ENCODE assay signal across 1 cellular context in genomic region chr6:138162104-138162946, GRCh38.
A peak's percentile ranks its signal among the peaks of the same experiment; 100 is the strongest.
TF ChIP-seq lines count a peak whose summit lies in the region.

No MANE protein-coding gene starts in this region.

TF ChIP-seq in H1, 55 proteins besides CTCF, POLR2A, EP300 and RAD21 (continued from another document):
- TF ChIP-seq SIN3A (conservative IDR thresholded peaks at IDR 0.05 in 1 of 2, IDR thresholded peaks at IDR 0.05 in 1 of 2; ENCODE audit: low read depth in 1 of 2, low read length in 2 of 2): peak in 1 of 2 experiments; percentile 54; a peak in 3 of 4 replicates
- TF ChIP-seq KDM4A (IDR thresholded peaks at IDR 0.05; ENCODE audit: low read depth, low read length, severe bottlenecking): peak; percentile 97
- TF ChIP-seq, protein P1, sequence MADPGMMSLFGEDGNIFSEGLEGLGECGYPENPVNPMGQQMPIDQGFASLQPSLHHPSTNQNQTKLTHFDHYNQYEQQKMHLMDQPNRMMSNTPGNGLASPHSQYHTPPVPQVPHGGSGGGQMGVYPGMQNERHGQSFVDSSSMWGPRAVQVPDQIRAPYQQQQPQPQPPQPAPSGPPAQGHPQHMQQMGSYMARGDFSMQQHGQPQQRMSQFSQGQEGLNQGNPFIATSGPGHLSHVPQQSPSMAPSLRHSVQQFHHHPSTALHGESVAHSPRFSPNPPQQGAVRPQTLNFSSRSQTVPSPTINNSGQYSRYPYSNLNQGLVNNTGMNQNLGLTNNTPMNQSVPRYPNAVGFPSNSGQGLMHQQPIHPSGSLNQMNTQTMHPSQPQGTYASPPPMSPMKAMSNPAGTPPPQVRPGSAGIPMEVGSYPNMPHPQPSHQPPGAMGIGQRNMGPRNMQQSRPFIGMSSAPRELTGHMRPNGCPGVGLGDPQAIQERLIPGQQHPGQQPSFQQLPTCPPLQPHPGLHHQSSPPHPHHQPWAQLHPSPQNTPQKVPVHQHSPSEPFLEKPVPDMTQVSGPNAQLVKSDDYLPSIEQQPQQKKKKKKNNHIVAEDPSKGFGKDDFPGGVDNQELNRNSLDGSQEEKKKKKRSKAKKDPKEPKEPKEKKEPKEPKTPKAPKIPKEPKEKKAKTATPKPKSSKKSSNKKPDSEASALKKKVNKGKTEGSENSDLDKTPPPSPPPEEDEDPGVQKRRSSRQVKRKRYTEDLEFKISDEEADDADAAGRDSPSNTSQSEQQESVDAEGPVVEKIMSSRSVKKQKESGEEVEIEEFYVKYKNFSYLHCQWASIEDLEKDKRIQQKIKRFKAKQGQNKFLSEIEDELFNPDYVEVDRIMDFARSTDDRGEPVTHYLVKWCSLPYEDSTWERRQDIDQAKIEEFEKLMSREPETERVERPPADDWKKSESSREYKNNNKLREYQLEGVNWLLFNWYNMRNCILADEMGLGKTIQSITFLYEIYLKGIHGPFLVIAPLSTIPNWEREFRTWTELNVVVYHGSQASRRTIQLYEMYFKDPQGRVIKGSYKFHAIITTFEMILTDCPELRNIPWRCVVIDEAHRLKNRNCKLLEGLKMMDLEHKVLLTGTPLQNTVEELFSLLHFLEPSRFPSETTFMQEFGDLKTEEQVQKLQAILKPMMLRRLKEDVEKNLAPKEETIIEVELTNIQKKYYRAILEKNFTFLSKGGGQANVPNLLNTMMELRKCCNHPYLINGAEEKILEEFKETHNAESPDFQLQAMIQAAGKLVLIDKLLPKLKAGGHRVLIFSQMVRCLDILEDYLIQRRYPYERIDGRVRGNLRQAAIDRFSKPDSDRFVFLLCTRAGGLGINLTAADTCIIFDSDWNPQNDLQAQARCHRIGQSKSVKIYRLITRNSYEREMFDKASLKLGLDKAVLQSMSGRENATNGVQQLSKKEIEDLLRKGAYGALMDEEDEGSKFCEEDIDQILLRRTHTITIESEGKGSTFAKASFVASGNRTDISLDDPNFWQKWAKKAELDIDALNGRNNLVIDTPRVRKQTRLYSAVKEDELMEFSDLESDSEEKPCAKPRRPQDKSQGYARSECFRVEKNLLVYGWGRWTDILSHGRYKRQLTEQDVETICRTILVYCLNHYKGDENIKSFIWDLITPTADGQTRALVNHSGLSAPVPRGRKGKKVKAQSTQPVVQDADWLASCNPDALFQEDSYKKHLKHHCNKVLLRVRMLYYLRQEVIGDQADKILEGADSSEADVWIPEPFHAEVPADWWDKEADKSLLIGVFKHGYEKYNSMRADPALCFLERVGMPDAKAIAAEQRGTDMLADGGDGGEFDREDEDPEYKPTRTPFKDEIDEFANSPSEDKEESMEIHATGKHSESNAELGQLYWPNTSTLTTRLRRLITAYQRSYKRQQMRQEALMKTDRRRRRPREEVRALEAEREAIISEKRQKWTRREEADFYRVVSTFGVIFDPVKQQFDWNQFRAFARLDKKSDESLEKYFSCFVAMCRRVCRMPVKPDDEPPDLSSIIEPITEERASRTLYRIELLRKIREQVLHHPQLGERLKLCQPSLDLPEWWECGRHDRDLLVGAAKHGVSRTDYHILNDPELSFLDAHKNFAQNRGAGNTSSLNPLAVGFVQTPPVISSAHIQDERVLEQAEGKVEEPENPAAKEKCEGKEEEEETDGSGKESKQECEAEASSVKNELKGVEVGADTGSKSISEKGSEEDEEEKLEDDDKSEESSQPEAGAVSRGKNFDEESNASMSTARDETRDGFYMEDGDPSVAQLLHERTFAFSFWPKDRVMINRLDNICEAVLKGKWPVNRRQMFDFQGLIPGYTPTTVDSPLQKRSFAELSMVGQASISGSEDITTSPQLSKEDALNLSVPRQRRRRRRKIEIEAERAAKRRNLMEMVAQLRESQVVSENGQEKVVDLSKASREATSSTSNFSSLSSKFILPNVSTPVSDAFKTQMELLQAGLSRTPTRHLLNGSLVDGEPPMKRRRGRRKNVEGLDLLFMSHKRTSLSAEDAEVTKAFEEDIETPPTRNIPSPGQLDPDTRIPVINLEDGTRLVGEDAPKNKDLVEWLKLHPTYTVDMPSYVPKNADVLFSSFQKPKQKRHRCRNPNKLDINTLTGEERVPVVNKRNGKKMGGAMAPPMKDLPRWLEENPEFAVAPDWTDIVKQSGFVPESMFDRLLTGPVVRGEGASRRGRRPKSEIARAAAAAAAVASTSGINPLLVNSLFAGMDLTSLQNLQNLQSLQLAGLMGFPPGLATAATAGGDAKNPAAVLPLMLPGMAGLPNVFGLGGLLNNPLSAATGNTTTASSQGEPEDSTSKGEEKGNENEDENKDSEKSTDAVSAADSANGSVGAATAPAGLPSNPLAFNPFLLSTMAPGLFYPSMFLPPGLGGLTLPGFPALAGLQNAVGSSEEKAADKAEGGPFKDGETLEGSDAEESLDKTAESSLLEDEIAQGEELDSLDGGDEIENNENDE (IDR thresholded peaks at IDR 0.05; ENCODE audit: insufficient replicate concordance, low read length): no peak
- TF ChIP-seq GTF2F1 (IDR thresholded peaks at IDR 0.05; ENCODE audit: borderline replicate concordance, low read depth, low read length): no peak
- TF ChIP-seq RFX5 (IDR thresholded peaks at IDR 0.05; ENCODE audit: borderline replicate concordance, low read depth, low read length): no peak
- TF ChIP-seq BCL11A (IDR thresholded peaks at IDR 0.05; ENCODE audit: low read depth in 2 of 2, low read length in 2 of 2): no peak
- no peak for TF ChIP-seq JUN (IDR thresholded peaks at IDR 0.05; ENCODE audit: low read depth, low read length)
- no peak for TF ChIP-seq MAX (IDR thresholded peaks at IDR 0.05)
- no peak for TF ChIP-seq POLR2AphosphoS5 (IDR thresholded peaks at IDR 0.05; ENCODE audit: low read depth, low read length)
- TF ChIP-seq SP2 (IDR thresholded peaks at IDR 0.05; ENCODE audit: low read length): no peak
- TF ChIP-seq CBX5 (IDR thresholded peaks at IDR 0.05; ENCODE audit: low read depth, low read length): no peak
- TF ChIP-seq, protein P2, sequence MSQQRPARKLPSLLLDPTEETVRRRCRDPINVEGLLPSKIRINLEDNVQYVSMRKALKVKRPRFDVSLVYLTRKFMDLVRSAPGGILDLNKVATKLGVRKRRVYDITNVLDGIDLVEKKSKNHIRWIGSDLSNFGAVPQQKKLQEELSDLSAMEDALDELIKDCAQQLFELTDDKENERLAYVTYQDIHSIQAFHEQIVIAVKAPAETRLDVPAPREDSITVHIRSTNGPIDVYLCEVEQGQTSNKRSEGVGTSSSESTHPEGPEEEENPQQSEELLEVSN (IDR thresholded peaks at IDR 0.05): no peak
- no peak for TF ChIP-seq CBX8 (IDR thresholded peaks at IDR 0.05; ENCODE audit: borderline replicate concordance, low read depth, low read length)
- TF ChIP-seq HDAC2 (IDR thresholded peaks at IDR 0.05; ENCODE audit: borderline replicate concordance in 1 of 2, low read depth in 2 of 2, low read length in 2 of 2): peak in 1 of 2 experiments; percentile 38; a peak in 1 of 4 replicates
- no peak for TF ChIP-seq YY1 (IDR thresholded peaks at IDR 0.05; ENCODE audit: low read depth, low read length)
- TF ChIP-seq PHF8 (conservative IDR thresholded peaks at IDR 0.05; ENCODE audit: low read depth, low read length): 0 out of 2 replicates have a peak, but pooled peaks have one; percentile 38
- no peak for TF ChIP-seq MAFK (IDR thresholded peaks at IDR 0.05; ENCODE audit: low read depth, low read length)
- TF ChIP-seq ATF3 (IDR thresholded peaks at IDR 0.05; ENCODE audit: insufficient read depth, low read depth, low read length): no peak
- no peak for TF ChIP-seq KDM5A (IDR thresholded peaks at IDR 0.05; ENCODE audit: low read length)
- no peak for TF ChIP-seq EZH2 (IDR thresholded peaks at IDR 0.05; ENCODE audit: low read depth, low read length, severe bottlenecking)
- TF ChIP-seq TAF1 (IDR thresholded peaks at IDR 0.05; ENCODE audit: low read depth, low read length): no peak
- TF ChIP-seq SUZ12 (IDR thresholded peaks at IDR 0.05; ENCODE audit: low read length): peak; percentile 39; the same call in 1 of the 2 replicates
- no peak for TF ChIP-seq TBP (IDR thresholded peaks at IDR 0.05; ENCODE audit: low read depth, low read length)
- TF ChIP-seq TEAD4 (IDR thresholded peaks at IDR 0.05; ENCODE audit: low read depth, low read length): no peak
- TF ChIP-seq RBBP5 (IDR thresholded peaks at IDR 0.05; ENCODE audit: borderline replicate concordance, low read depth, low read length): peak; percentile 59
- TF ChIP-seq USF2 (IDR thresholded peaks at IDR 0.05; ENCODE audit: low read length): no peak
- TF ChIP-seq SAP30 (IDR thresholded peaks at IDR 0.05; ENCODE audit: insufficient read depth, insufficient replicate concordance, low read length): no peak
- TF ChIP-seq GABPA (IDR thresholded peaks at IDR 0.05; ENCODE audit: borderline replicate concordance, insufficient read depth, low read length): no peak; the same call in 1 of the 2 replicates
- TF ChIP-seq ASH2L (IDR thresholded peaks at IDR 0.05; ENCODE audit: low read length): peak; percentile 84
- 0 out of 2 replicates have a peak, but pooled peaks have one; percentile 20 for TF ChIP-seq KDM1A (IDR thresholded peaks at IDR 0.05; ENCODE audit: borderline replicate concordance, low read length)
